In genomic region chr22:22701557-22701956, GRCh38 we compare ENCODE assay signal across 7 cellular contexts. TPM values are rescaled to one million over a fixed set of nuclear protein-coding genes. Genes with fewer than 3 reads are reported as not detected.
"Had no signal": no experiment of that assay in that cellular context is flagged by ENCODE, and none has a peak within 500 bp of the region (broad histone marks: within the 10 kb centered on the region; RNA-seq: fewer than 3 reads in every experiment).

No MANE protein-coding gene starts in this region.

RNA-seq across cellular contexts. Expression of gene GGTLC2, which starts 57.1 kb away (rescaled TPM):
- total RNA-seq: GM23248, H4, H7, HepG2, HFFc6, HT1080 had no signal
- polyA plus RNA-seq: GM23248, HepG2, IgD-negative memory B cell had no signal
